ENCODE assay signal across 25 cellular contexts in the genomic region with DNA sequence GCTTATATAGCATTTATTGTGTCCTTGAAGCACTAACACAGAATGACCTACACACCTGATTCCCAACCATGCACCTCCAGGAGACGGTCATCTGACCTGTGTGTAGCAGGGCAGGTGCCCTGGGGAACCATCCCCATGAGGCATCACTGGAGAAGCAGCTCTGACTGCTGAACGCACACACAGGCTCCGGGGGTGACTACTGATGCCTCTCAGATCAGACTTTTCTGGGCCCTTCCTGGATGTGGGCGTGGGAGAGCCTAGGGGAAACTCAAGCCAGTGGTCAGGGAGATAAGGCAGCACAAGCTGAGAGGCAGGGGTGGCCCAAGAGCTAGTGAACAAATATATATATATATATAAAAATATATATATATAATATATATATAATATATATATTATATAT. TPM values are rescaled to one million over a fixed set of nuclear protein-coding genes. Genes with fewer than 3 reads are reported as not detected.
A peak's percentile ranks its signal among the peaks of the same experiment; 100 is the strongest.
DNase-seq lines count a peak whose midpoint lies in the region; ATAC-seq, FAIRE-seq and TF ChIP-seq lines count a peak whose summit lies in the region.
"Had no signal": no experiment of that assay in that cellular context is flagged by ENCODE, and none has a peak within 500 bp of the region (broad histone marks: within the 10 kb centered on the region; RNA-seq: fewer than 3 reads in every experiment).

No MANE protein-coding gene starts in this region.

- TF ChIP-seq CTCF in HepG2 (CRISPR knock-in tag; IDR thresholded peaks at IDR 0.05) = no peak
- no peak for TF ChIP-seq CTCF in right lobe of liver (IDR thresholded peaks at IDR 0.05)
- no peak for TF ChIP-seq CTCF in pancreas (IDR thresholded peaks at IDR 0.05)
- TF ChIP-seq CTCF in Caco-2 (IDR thresholded peaks at IDR 0.05; ENCODE audit: insufficient read depth in 1 of 2, low read depth in 1 of 2, low read length in 1 of 2, severe bottlenecking in 1 of 2, unreplicated experiment in 1 of 2) = no peak

- POLR2A ChIA-PET in HepG2 (lab: Yijun Ruan, JAX) (no interaction called here), Caco-2 (lab: Charles Lee) (no interaction called here)

- H3K9ac ChIP-seq in HepG2 (ENCODE audit: insufficient read depth, low read depth, low read length) = no peak overlapping the region
- H3K9ac ChIP-seq: GM23248 had no signal

- peaks cover 9% of the 10 kb centered on the region for H3K9me3 Mint-ChIP-seq in Caco-2 (ENCODE audit: unreplicated experiment)

- 0 out of 2 replicates have a peak, but pooled peaks cover 3% of the 10 kb centered on the region for H4K20me1 ChIP-seq in HepG2 (ENCODE audit: insufficient read depth, low read length)

- in situ Hi-C loops in HepG2 (cut with HindIII; ENCODE audit: extremely low pct_ligation_motif_present, low pct_unique_long_range_greater_than_20kb) = no loop called here
- in situ Hi-C loops in G401 (cut with HindIII; ENCODE audit: low sequenced_read_pairs) = no loop called here

- H3K4me1 Mint-ChIP-seq in Caco-2 (ENCODE audit: low read depth, unreplicated experiment) = peaks cover 6% of the 10 kb centered on the region

- TF ChIP-seq EP300 in HepG2 (IDR thresholded peaks at IDR 0.05; ENCODE audit: low read depth in 2 of 2, low read length in 2 of 2) (no peak), HepG2 (CRISPR knock-in tag; IDR thresholded peaks at IDR 0.05; ENCODE audit: borderline replicate concordance) (no peak)

- H3K27me3 ChIP-seq in HepG2 (ENCODE audit: control insufficient read depth in 1 of 2, insufficient read depth in 2 of 2, low read length in 2 of 2) = peaks cover 3 to 30% of the 10 kb centered on the region in 2 experiments; a peak in 3 of 5 replicates
- H3K27me3 ChIP-seq in right lobe of liver = no peaks in the 10 kb centered on the region
- peaks cover 0 to 5% (median 0%) of the 10 kb centered on the region in 4 donors for H3K27me3 ChIP-seq in pancreas
- no peaks in the 10 kb centered on the region; the same call in 1 of the 2 replicates for H3K27me3 ChIP-seq in Caco-2 (replicated peaks; ENCODE audit: control insufficient read depth, insufficient read depth, low read length)

- no peaks in the 10 kb centered on the region for H3K36me3 Mint-ChIP-seq in Caco-2 (ENCODE audit: insufficient read depth, unreplicated experiment)

- no peaks in the 10 kb centered on the region for H3K79me2 ChIP-seq in HepG2 (ENCODE audit: insufficient read depth, low read length)

- H3K27me3 Mint-ChIP-seq in Caco-2 (ENCODE audit: insufficient read depth, unreplicated experiment) = peaks cover 5% of the 10 kb centered on the region

- WGBS in HepG2 (ENCODE audit: low lambda C conversion rate) = 4% methylated on average over 4 of the region's 4 CpGs
- WGBS in right lobe of liver (ENCODE audit: insufficient coverage, low coverage, low lambda C conversion rate, missing lambda C conversion rate) = 26% methylated on average over 4 of the region's 4 CpGs
- 42 to 50% methylated on average over 4 of the region's 4 CpGs for WGBS in pancreas, 2 donors

- no peak for ATAC-seq in HepG2
- no peak for ATAC-seq in right lobe of liver
- ATAC-seq in pancreas = no peak
- no peak for ATAC-seq in GM18511 (IDR thresholded peaks at IDR 0.05; ENCODE audit: unreplicated experiment)

- no peak overlapping the region for H2AFZ ChIP-seq in HepG2 (ENCODE audit: low read length)
- H2AFZ ChIP-seq: GM23248 had no signal

- BruUV-seq in HepG2 (replicated peaks; lab: Mats Ljungman, UMichigan) (no TSS peak), Caco-2 (replicated peaks; lab: Mats Ljungman, UMichigan) (no TSS peak)

- no peak overlapping the region for H3K4me2 ChIP-seq in HepG2 (ENCODE audit: low read depth, low read length)

- no peak overlapping the region for H3K27ac Mint-ChIP-seq in Caco-2 (ENCODE audit: unreplicated experiment)

- H3K9me3 ChIP-seq in HepG2 (ENCODE audit: low read length) (no peaks in the 10 kb centered on the region), right lobe of liver (no peaks in the 10 kb centered on the region), pancreas (no peaks in the 10 kb centered on the region), Caco-2 (no peaks in the 10 kb centered on the region)

- no peak for TF ChIP-seq RAD21 in HepG2 (CRISPR knock-in tag; IDR thresholded peaks at IDR 0.05)

- FAIRE-seq in HepG2 (lab: Jason Lieb, UNC) = no peak
- FAIRE-seq in colon (lab: Jason Lieb, UNC) = peak; percentile 74
- FAIRE-seq in pancreas (lab: Jason Lieb, UNC) = peak; percentile 78
- FAIRE-seq: D721Med had no signal

- H3K4me3 ChIP-seq in HepG2 (replicated peaks in 1 of 3; ENCODE audit: insufficient read depth in 1 of 3, low read depth in 2 of 3, low read length in 3 of 3) (no peak overlapping the region), right lobe of liver (no peak overlapping the region), pancreas (no peak overlapping the region), Caco-2 (ENCODE audit: low read depth, low read length) (no peak overlapping the region)
- H3K4me3 ChIP-seq: GM23248 had no signal

- H3K4me1 ChIP-seq in HepG2 (ENCODE audit: insufficient read depth, low read length) (no peaks in the 10 kb centered on the region), right lobe of liver (no peaks in the 10 kb centered on the region), pancreas (no peaks in the 10 kb centered on the region), Caco-2 (no peaks in the 10 kb centered on the region)

- intact Hi-C loops in HepG2 (cut with micrococcal nuclease; ENCODE audit: unreplicated experiment) = no loop called here
- intact Hi-C loops in right lobe of liver (cut with DNase I) = no loop called here
- intact Hi-C loops in pancreas (cut with DNase I) = no loop called here
- intact Hi-C loops in Caco-2 (cut with micrococcal nuclease; ENCODE audit: unreplicated experiment) = no loop called here

- H3K36me3 ChIP-seq in HepG2 (replicated peaks in 1 of 2; ENCODE audit: control insufficient read depth in 1 of 2, insufficient read depth in 2 of 2, low read length in 2 of 2) = no peaks in the 10 kb centered on the region
- no peaks in the 10 kb centered on the region for H3K36me3 ChIP-seq in right lobe of liver
- no peaks in the 10 kb centered on the region for H3K36me3 ChIP-seq in pancreas
- H3K36me3 ChIP-seq in Caco-2 (ENCODE audit: control insufficient read depth, insufficient read depth, low read length) = no peaks in the 10 kb centered on the region

- H3K4me3 Mint-ChIP-seq in Caco-2 (ENCODE audit: unreplicated experiment) = no peak overlapping the region

- DNase-seq in HepG2 (ENCODE audit: low spot score) (no peak), right lobe of liver (no peak), pancreas (no peak), amniotic stem cell (lab: John Stamatoyannopoulos, UW) (no peak), G401 (ENCODE audit: low spot score) (no peak), Caco-2 (no peak)
- DNase-seq: GM23248; H7; Kasumi-1; MV-4-11; NCI-H1105 treated with DMSO at 0.1 percent for 48 hours; NCI-H146; NCI-H1930; NCI-H446; NCI-H526; NCI-H82; NK-92 treated with Interleukin-12 subunit alpha and Interleukin-12 subunit beta, amount 100 ng/mL, for 24 hours; SHP77 had no signal

- TF ChIP-seq POLR2A in HepG2 (IDR thresholded peaks at IDR 0.05; ENCODE audit: insufficient read depth in 1 of 2, low read depth in 2 of 2, low read length in 2 of 2) = no peak
- TF ChIP-seq POLR2A in right lobe of liver (IDR thresholded peaks at IDR 0.05) = no peak

- CTCF ChIA-PET in HepG2 (lab: Yijun Ruan, JAX; ENCODE audit: low intra/inter-chr PET ratio, low total read pairs) (no interaction called here), Caco-2 (lab: Charles Lee) (no interaction called here)

- no peak overlapping the region for H3K27ac ChIP-seq in HepG2 (ENCODE audit: extremely low read length, insufficient read depth, low read length)
- H3K27ac ChIP-seq in right lobe of liver = no peak overlapping the region
- no peak overlapping the region for H3K27ac ChIP-seq in pancreas
- H3K27ac ChIP-seq: 22Rv1, GM23248, RWPE1 had no signal

TF ChIP-seq in HepG2, 621 proteins besides CTCF, POLR2A, EP300 and RAD21:
- TF ChIP-seq ZSCAN31 (CRISPR knock-in tag; IDR thresholded peaks at IDR 0.05; ENCODE audit: low read depth) (no peak), MAFK (conservative IDR thresholded peaks at IDR 0.05 in 1 of 2, IDR thresholded peaks at IDR 0.05 in 1 of 2; ENCODE audit: low read length in 2 of 2) (peak; percentile 39 to 48; a peak in 3 of 4 replicates), SP140L (CRISPR knock-in tag; IDR thresholded peaks at IDR 0.05; ENCODE audit: borderline replicate concordance) (no peak), ADNP (CRISPR knock-in tag; IDR thresholded peaks at IDR 0.05) (no peak), MAFF (IDR thresholded peaks at IDR 0.05; ENCODE audit: low read depth, low read length) (peak; percentile 34; the same call in 1 of the 2 replicates), TCF7 (IDR thresholded peaks at IDR 0.05; ENCODE audit: low read depth) (no peak), ZNF7 (CRISPR knock-in tag; IDR thresholded peaks at IDR 0.05) (no peak)

RNA-seq across cellular contexts. Expression of a gene that starts 37.6 kb away (rescaled TPM):
- total RNA-seq in HepG2 (2016; rRNA removed; fragmentation: Illumina TruSeq; extraction: Trizol) = not detected in 2 replicates
- not detected in 2 replicates for total RNA-seq in HepG2 (2016; cell fraction: cytosol; rRNA removed; fragmentation: Illumina TruSeq; extraction: Trizol; ENCODE audit: low read depth)
- not detected in 2 replicates for total RNA-seq in HepG2 (2016; cell fraction: insoluble cytoplasmic fraction; rRNA removed; fragmentation: Illumina TruSeq; extraction: Trizol)
- not detected in 2 replicates for total RNA-seq in HepG2 (2016; cell fraction: membrane; rRNA removed; fragmentation: Illumina TruSeq; extraction: Trizol)
- not detected in 2 replicates for total RNA-seq in HepG2 (2016; cell fraction: nucleus; rRNA removed; fragmentation: Illumina TruSeq; extraction: Trizol)
- 0.03 and 0.07 TPM in 2 replicates for polyA plus RNA-seq in HepG2 (2011; rRNA removed)
- polyA plus RNA-seq in HepG2 (2011; cell fraction: cytosol; rRNA removed) = 0.04 and 0.09 TPM in 2 replicates
- polyA plus RNA-seq in HepG2 (2011; cell fraction: nucleus; rRNA removed) = 0.05 and 0.14 TPM in 2 replicates
- polyA plus RNA-seq in HepG2 (2012) = 0.13 and 0.16 TPM in 2 replicates
- not detected in 2 replicates for polyA plus RNA-seq in HepG2 (2016; cell fraction: cytosol; fragmentation: Illumina TruSeq; extraction: Trizol; ENCODE audit: low read depth)
- polyA plus RNA-seq in HepG2 (2016; cell fraction: insoluble cytoplasmic fraction; fragmentation: Illumina TruSeq; extraction: Trizol; ENCODE audit: low read depth) = not detected in 2 replicates
- polyA plus RNA-seq in HepG2 (2016; cell fraction: membrane; fragmentation: Illumina TruSeq; extraction: Trizol; ENCODE audit: low read depth) = not detected in 2 replicates
- not detected in 2 replicates for polyA plus RNA-seq in HepG2 (2016; cell fraction: nucleus; fragmentation: Illumina TruSeq; extraction: Trizol; ENCODE audit: insufficient read depth, low read depth)
- polyA minus RNA-seq in HepG2 (2011; rRNA and poly(A)+ RNA removed; ENCODE audit: low replicate concordance) = 0.06 TPM in 1 of 2 replicates, not detected in the other
- polyA minus RNA-seq in HepG2 (2011; cell fraction: cytosol; rRNA and poly(A)+ RNA removed) = not detected in 2 replicates
- not detected in 2 replicates for polyA minus RNA-seq in HepG2 (2011; cell fraction: nucleus; rRNA and poly(A)+ RNA removed)
- total RNA-seq in right lobe of liver = 1 to 10 TPM in 2 of 6 experiments, under 1 TPM in 4; 0.29 to 2.6 (median 0.69) TPM
- total RNA-seq in pancreas = 1 to 10 TPM in 3 of 6 donors, under 1 TPM in 3; 0.46 to 3.9 (median 1.5) TPM
- polyA plus RNA-seq in pancreas = 1 to 10 TPM; 1.1 to 1.2 TPM
- total RNA-seq in G401 (2014; rRNA removed; shearing (Covaris generic)) = not detected in 2 replicates
- total RNA-seq in Caco-2 (2022) = not detected in 2 replicates
- total RNA-seq: HT-29, M059J had no signal
